In the genomic region with DNA sequence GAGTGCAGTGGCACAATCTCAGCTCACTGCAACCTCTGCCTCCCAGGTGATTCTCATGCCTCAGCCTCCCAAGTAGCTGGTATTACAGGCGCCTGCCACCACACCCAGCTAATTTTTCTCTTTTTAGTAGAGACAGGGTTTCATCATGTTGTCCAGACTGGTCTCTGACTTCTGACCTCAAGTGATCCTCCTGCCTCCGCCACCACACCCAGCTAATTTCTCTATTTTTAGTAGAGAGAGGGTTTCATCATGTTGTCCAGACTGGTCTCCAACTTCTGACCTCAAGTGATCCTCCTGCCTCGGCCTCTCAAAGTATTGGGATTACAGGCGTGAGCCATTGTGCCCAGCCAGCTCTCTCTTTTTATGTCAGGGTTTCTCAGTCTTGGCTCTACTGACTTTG, we compare ENCODE assay signal across 21 cellular contexts. TPM values are rescaled to one million over a fixed set of nuclear protein-coding genes. Genes with fewer than 3 reads are reported as not detected.
"Had no signal": no experiment of that assay in that cellular context is flagged by ENCODE, and none has a peak within 500 bp of the region (broad histone marks: within the 10 kb centered on the region; RNA-seq: fewer than 3 reads in every experiment).

No MANE protein-coding gene starts in this region.

RNA-seq across cellular contexts. Expression of a gene that starts 10.6 kb away (rescaled TPM):
- total RNA-seq: activated naive CD4-positive, alpha-beta T cell treated with anti-CD3 and anti-CD28 coated beads for 36 hours; activated naive CD4-positive, alpha-beta T cell treated with anti-CD3 and anti-CD28 coated beads, Interleukin-2, amount 50 U/mL, for 72 hours; activated naive CD8-positive, alpha-beta T cell treated with anti-CD3 and anti-CD28 coated beads for 36 hours; activated naive CD8-positive, alpha-beta T cell treated with anti-CD3 and anti-CD28 coated beads, Interleukin-2, amount 10 ng/mL, durations not matched to agents 7 days and 5 days; activated T-cell treated with anti-CD3 and anti-CD28 coated beads, Interleukin-2, amount 50 U/mL, for 4 hours; activated T-cell treated with anti-CD3 and anti-CD28 coated beads, Interleukin-2, amount 50 U/mL, for 72 hours; activated T-helper 1 cell treated with anti-CD3 and anti-CD28 coated beads, Interleukin-12 subunit alpha, Interleukin-12 subunit beta, Interleukin-2, Interleukin-4 antibody, amounts not matched to agents 30 ng/mL and 10 ng/mL and 1 ng/mL, durations not matched to agents 14 hours and 24 hours and 36 hours; activated T-helper 17 cell treated with anti-CD3 and anti-CD28 coated beads, Interleukin-2, amount 50 U/mL, for 72 hours; activated T-helper 2 cell treated with anti-CD3 and anti-CD28 coated beads, Interferon-gamma antibody, Interleukin-2, Interleukin-4, amounts not matched to agents 10 μg/mL and 5 μg/mL and 100 μg/mL, durations not matched to agents 14 hours and 24 hours and 36 hours; adrenal gland; aorta; ascending aorta; astrocyte; body of pancreas; breast epithelium; bronchial epithelial cell; cardiac muscle cell; cardiac septum; cerebellum; chondrocyte had no signal
- polyA plus RNA-seq: adipose tissue, adrenal gland, aorta, cardiac muscle cell had no signal

RNA-seq across cellular contexts. Expression of a gene that starts 28.1 kb away (rescaled TPM):
- total RNA-seq: activated naive CD4-positive, alpha-beta T cell treated with anti-CD3 and anti-CD28 coated beads for 36 hours; activated naive CD4-positive, alpha-beta T cell treated with anti-CD3 and anti-CD28 coated beads, Interleukin-2, amount 50 U/mL, for 72 hours; activated naive CD8-positive, alpha-beta T cell treated with anti-CD3 and anti-CD28 coated beads for 36 hours; activated naive CD8-positive, alpha-beta T cell treated with anti-CD3 and anti-CD28 coated beads, Interleukin-2, amount 10 ng/mL, durations not matched to agents 7 days and 5 days; activated T-cell treated with anti-CD3 and anti-CD28 coated beads, Interleukin-2, amount 50 U/mL, for 4 hours; activated T-cell treated with anti-CD3 and anti-CD28 coated beads, Interleukin-2, amount 50 U/mL, for 72 hours; activated T-helper 1 cell treated with anti-CD3 and anti-CD28 coated beads, Interleukin-12 subunit alpha, Interleukin-12 subunit beta, Interleukin-2, Interleukin-4 antibody, amounts not matched to agents 30 ng/mL and 10 ng/mL and 1 ng/mL, durations not matched to agents 14 hours and 24 hours and 36 hours; activated T-helper 17 cell treated with anti-CD3 and anti-CD28 coated beads, Interleukin-2, amount 50 U/mL, for 72 hours; activated T-helper 2 cell treated with anti-CD3 and anti-CD28 coated beads, Interferon-gamma antibody, Interleukin-2, Interleukin-4, amounts not matched to agents 10 μg/mL and 5 μg/mL and 100 μg/mL, durations not matched to agents 14 hours and 24 hours and 36 hours; adrenal gland; aorta; ascending aorta; astrocyte; body of pancreas; breast epithelium; bronchial epithelial cell; cardiac muscle cell; cardiac septum; cerebellum; chondrocyte had no signal
- polyA plus RNA-seq: adipose tissue, adrenal gland, aorta, cardiac muscle cell had no signal

RNA-seq across cellular contexts. Expression of a gene that starts 31.7 kb away (rescaled TPM):
- total RNA-seq: activated naive CD4-positive, alpha-beta T cell treated with anti-CD3 and anti-CD28 coated beads for 36 hours; activated naive CD4-positive, alpha-beta T cell treated with anti-CD3 and anti-CD28 coated beads, Interleukin-2, amount 50 U/mL, for 72 hours; activated naive CD8-positive, alpha-beta T cell treated with anti-CD3 and anti-CD28 coated beads for 36 hours; activated naive CD8-positive, alpha-beta T cell treated with anti-CD3 and anti-CD28 coated beads, Interleukin-2, amount 10 ng/mL, durations not matched to agents 7 days and 5 days; activated T-cell treated with anti-CD3 and anti-CD28 coated beads, Interleukin-2, amount 50 U/mL, for 4 hours; activated T-cell treated with anti-CD3 and anti-CD28 coated beads, Interleukin-2, amount 50 U/mL, for 72 hours; activated T-helper 1 cell treated with anti-CD3 and anti-CD28 coated beads, Interleukin-12 subunit alpha, Interleukin-12 subunit beta, Interleukin-2, Interleukin-4 antibody, amounts not matched to agents 30 ng/mL and 10 ng/mL and 1 ng/mL, durations not matched to agents 14 hours and 24 hours and 36 hours; activated T-helper 17 cell treated with anti-CD3 and anti-CD28 coated beads, Interleukin-2, amount 50 U/mL, for 72 hours; activated T-helper 2 cell treated with anti-CD3 and anti-CD28 coated beads, Interferon-gamma antibody, Interleukin-2, Interleukin-4, amounts not matched to agents 10 μg/mL and 5 μg/mL and 100 μg/mL, durations not matched to agents 14 hours and 24 hours and 36 hours; adrenal gland; aorta; ascending aorta; astrocyte; body of pancreas; breast epithelium; bronchial epithelial cell; cardiac muscle cell; cardiac septum; cerebellum; chondrocyte had no signal
- polyA plus RNA-seq: adipose tissue, adrenal gland, aorta, cardiac muscle cell had no signal

RNA-seq across cellular contexts. Expression of a gene that starts 38.4 kb away (rescaled TPM):
- total RNA-seq: activated naive CD4-positive, alpha-beta T cell treated with anti-CD3 and anti-CD28 coated beads for 36 hours; activated naive CD4-positive, alpha-beta T cell treated with anti-CD3 and anti-CD28 coated beads, Interleukin-2, amount 50 U/mL, for 72 hours; activated naive CD8-positive, alpha-beta T cell treated with anti-CD3 and anti-CD28 coated beads for 36 hours; activated naive CD8-positive, alpha-beta T cell treated with anti-CD3 and anti-CD28 coated beads, Interleukin-2, amount 10 ng/mL, durations not matched to agents 7 days and 5 days; activated T-cell treated with anti-CD3 and anti-CD28 coated beads, Interleukin-2, amount 50 U/mL, for 4 hours; activated T-cell treated with anti-CD3 and anti-CD28 coated beads, Interleukin-2, amount 50 U/mL, for 72 hours; activated T-helper 1 cell treated with anti-CD3 and anti-CD28 coated beads, Interleukin-12 subunit alpha, Interleukin-12 subunit beta, Interleukin-2, Interleukin-4 antibody, amounts not matched to agents 30 ng/mL and 10 ng/mL and 1 ng/mL, durations not matched to agents 14 hours and 24 hours and 36 hours; activated T-helper 17 cell treated with anti-CD3 and anti-CD28 coated beads, Interleukin-2, amount 50 U/mL, for 72 hours; activated T-helper 2 cell treated with anti-CD3 and anti-CD28 coated beads, Interferon-gamma antibody, Interleukin-2, Interleukin-4, amounts not matched to agents 10 μg/mL and 5 μg/mL and 100 μg/mL, durations not matched to agents 14 hours and 24 hours and 36 hours; bronchial epithelial cell had no signal

RNA-seq across cellular contexts. Expression of a gene that starts 57.4 kb away (rescaled TPM):
- total RNA-seq: activated naive CD8-positive, alpha-beta T cell treated with anti-CD3 and anti-CD28 coated beads, Interleukin-2, amount 10 ng/mL, durations not matched to agents 7 days and 5 days; ascending aorta; astrocyte; cardiac muscle cell; cardiac septum; cerebellum had no signal
